ENCODE assay signal across 25 cellular contexts in the genomic region with DNA sequence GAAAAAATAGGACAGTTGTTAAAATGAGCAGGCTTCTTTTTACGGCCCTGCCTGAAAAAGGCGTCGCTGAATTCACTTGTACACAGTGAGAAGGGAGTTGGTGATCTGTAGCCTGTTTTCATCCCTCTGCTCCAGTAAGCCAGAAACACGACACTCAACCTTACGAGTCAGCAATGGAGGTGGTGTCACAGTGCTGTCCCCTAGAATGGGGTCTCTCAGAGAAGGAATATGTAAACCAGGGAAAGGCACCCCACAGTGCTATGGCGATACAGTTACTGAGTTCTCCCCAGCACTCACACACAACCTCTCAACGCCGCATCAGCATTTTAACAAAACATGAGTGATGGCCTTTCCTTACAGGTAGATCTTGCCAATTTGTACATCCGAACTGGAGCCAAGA.
"Had no signal": no experiment of that assay in that cellular context is flagged by ENCODE, and none has a peak within 500 bp of the region (broad histone marks: within the 10 kb centered on the region; RNA-seq: fewer than 3 reads in every experiment).

No MANE protein-coding gene starts in this region.

- H3K27ac ChIP-seq: dorsolateral prefrontal cortex, esophagus muscularis mucosa, gastrocnemius medialis, heart right ventricle, ovary, prostate gland, spleen, testis, tibial nerve, upper lobe of right lung, vagina had no signal

- DNase-seq: cortex of kidney; dorsolateral prefrontal cortex; effector CD8-positive, alpha-beta T cell; gastrocnemius medialis; heart right ventricle; hypothalamus; left colon; naive thymus-derived CD4-positive, alpha-beta T cell; nucleus accumbens; ovary; retina; spleen; stimulated activated CD4-positive, alpha-beta T cell treated with anti-CD3 and anti-CD28 coated beads, Interleukin-15, amount 100 ng/mL, for 24 hours; stimulated activated CD4-positive, alpha-beta T cell treated with anti-CD3 and anti-CD28 coated beads, Interleukin-1b, Interleukin-23, amount 100 ng/mL, for 48 hours; stimulated activated CD4-positive, alpha-beta T cell treated with anti-CD3 and anti-CD28 coated beads, Interleukin-4, amount 100 ng/mL, for 24 hours; stimulated activated naive B cell treated with anti-CD40 and anti-IgM and Interleukin-4, amounts not matched to agents 10 μg/mL and 1 μg/mL and 100 μg/mL, for 72 hours; stimulated activated naive CD8-positive, alpha-beta T cell treated with anti-CD3 and anti-CD28 coated beads, Interleukin-15, amount 100 ng/mL, for 72 hours; testis; upper lobe of right lung had no signal

- H3K27ac Mint-ChIP-seq: naive thymus-derived CD4-positive, alpha-beta T cell; stimulated activated naive B cell treated with anti-CD40 and anti-IgM and Interleukin-4, amounts not matched to agents 10 μg/mL and 1 μg/mL and 100 μg/mL, for 72 hours; stimulated activated naive CD8-positive, alpha-beta T cell treated with anti-CD3 and anti-CD28 coated beads, Interleukin-15, amount 100 ng/mL, for 72 hours had no signal

- H3K27me3 Mint-ChIP-seq: naive thymus-derived CD4-positive, alpha-beta T cell; stimulated activated naive CD8-positive, alpha-beta T cell treated with anti-CD3 and anti-CD28 coated beads, Interleukin-15, amount 100 ng/mL, for 72 hours had no signal

- H3K4me1 Mint-ChIP-seq: naive thymus-derived CD4-positive, alpha-beta T cell; stimulated activated naive B cell treated with anti-CD40 and anti-IgM and Interleukin-4, amounts not matched to agents 10 μg/mL and 1 μg/mL and 100 μg/mL, for 72 hours; stimulated activated naive CD8-positive, alpha-beta T cell treated with anti-CD3 and anti-CD28 coated beads, Interleukin-15, amount 100 ng/mL, for 72 hours had no signal

- H3K4me3 Mint-ChIP-seq: naive thymus-derived CD4-positive, alpha-beta T cell; stimulated activated naive B cell treated with anti-CD40 and anti-IgM and Interleukin-4, amounts not matched to agents 10 μg/mL and 1 μg/mL and 100 μg/mL, for 72 hours; stimulated activated naive CD8-positive, alpha-beta T cell treated with anti-CD3 and anti-CD28 coated beads, Interleukin-15, amount 100 ng/mL, for 72 hours had no signal

- H3K4me3 ChIP-seq: dorsolateral prefrontal cortex, esophagus muscularis mucosa, gastrocnemius medialis, heart right ventricle, ovary, prostate gland, spleen, testis, tibial nerve, upper lobe of right lung, vagina had no signal

- H3K36me3 Mint-ChIP-seq: naive thymus-derived CD4-positive, alpha-beta T cell; stimulated activated naive B cell treated with anti-CD40 and anti-IgM and Interleukin-4, amounts not matched to agents 10 μg/mL and 1 μg/mL and 100 μg/mL, for 72 hours had no signal

- H3K36me3 ChIP-seq: esophagus muscularis mucosa, gastrocnemius medialis, heart right ventricle, ovary, prostate gland, spleen, tibial nerve, upper lobe of right lung, vagina had no signal

- H3K4me1 ChIP-seq: esophagus muscularis mucosa, gastrocnemius medialis, heart right ventricle, prostate gland, spleen, testis, tibial nerve, upper lobe of right lung, vagina had no signal

- FAIRE-seq: endometrium had no signal

- ATAC-seq: gastrocnemius medialis; heart right ventricle; left colon; naive thymus-derived CD4-positive, alpha-beta T cell; sciatic nerve; stimulated activated naive B cell treated with anti-CD40 and anti-IgM and Interleukin-4, amounts not matched to agents 10 μg/mL and 1 μg/mL and 100 μg/mL, for 72 hours; stimulated activated naive CD8-positive, alpha-beta T cell treated with anti-CD3 and anti-CD28 coated beads, Interleukin-15, amount 100 ng/mL, for 72 hours; upper lobe of right lung had no signal

- H3K27me3 ChIP-seq: dorsolateral prefrontal cortex, esophagus muscularis mucosa, ovary, spleen, testis, tibial nerve, upper lobe of right lung, vagina had no signal

- H3K9me3 Mint-ChIP-seq: naive thymus-derived CD4-positive, alpha-beta T cell; stimulated activated naive B cell treated with anti-CD40 and anti-IgM and Interleukin-4, amounts not matched to agents 10 μg/mL and 1 μg/mL and 100 μg/mL, for 72 hours; stimulated activated naive CD8-positive, alpha-beta T cell treated with anti-CD3 and anti-CD28 coated beads, Interleukin-15, amount 100 ng/mL, for 72 hours had no signal

- H3K9me3 ChIP-seq: esophagus muscularis mucosa, gastrocnemius medialis, heart right ventricle, ovary, prostate gland, spleen, testis, tibial nerve, upper lobe of right lung, vagina had no signal
